In genomic region chr6:118299023-118299422, GRCh38 we compare ENCODE assay signal across 17 cellular contexts.
"Had no signal": no experiment of that assay in that cellular context is flagged by ENCODE, and none has a peak within 500 bp of the region (broad histone marks: within the 10 kb centered on the region; RNA-seq: fewer than 3 reads in every experiment).

No MANE protein-coding gene starts in this region.

- H3K9me3 ChIP-seq: lower lobe of right lung, spleen had no signal

- ATAC-seq: left lobe of liver, lower lobe of right lung, natural killer cell, WTC11 had no signal

- H3K4me1 ChIP-seq: lower lobe of right lung, spleen had no signal

- DNase-seq: activated gamma-delta T cell treated with Interleukin-2 at 50 U/mL for 16 hours; activated T-cell treated with anti-CD3 and anti-CD28 coated beads, Interleukin-2, amount 50 U/mL, for 1 hour; aorta; brain microvascular endothelial cell; caudate nucleus; dermis blood vessel endothelial cell; effector CD8-positive, alpha-beta T cell; erythroblast; kidney; lower lobe of right lung; natural killer cell; spleen; stimulated activated CD4-positive, alpha-beta T cell treated with anti-CD3 and anti-CD28 coated beads, Interleukin-4, amount 100 ng/mL, for 1 hour; stimulated activated naive CD4-positive, alpha-beta T cell; T-helper 9 cell had no signal

- H3K36me3 ChIP-seq: brain microvascular endothelial cell, lower lobe of right lung, spleen had no signal

- H3K27me3 ChIP-seq: brain microvascular endothelial cell, spleen had no signal

- H3K4me3 ChIP-seq: lower lobe of right lung, spleen had no signal

- H3K27ac ChIP-seq: brain microvascular endothelial cell, lower lobe of right lung, spleen had no signal
